ENCODE assay signal across 7 cellular contexts in genomic region chr9:124197177-124198095, GRCh38.
A peak's percentile ranks its signal among the peaks of the same experiment; 100 is the strongest.
DNase-seq lines count a peak whose midpoint lies in the region; ATAC-seq and TF ChIP-seq lines count a peak whose summit lies in the region.

No MANE protein-coding gene starts in this region.

- H3K4me1 Mint-ChIP-seq in natural killer cell = peaks cover 39 to 45% of the 10 kb centered on the region in 2 donors

- DNase-seq in SIG-M5 (lab: John Stamatoyannopoulos, UW) (peak; percentile 82), natural killer cell (peak; percentile 44), NCI-H226 (no peak), RWPE1 (ENCODE audit: low spot score) (no peak), brain microvascular endothelial cell (no peak)

- ATAC-seq in GM19023 (IDR thresholded peaks at IDR 0.05; ENCODE audit: unreplicated experiment) (peak; percentile 57), HG02884 (IDR thresholded peaks at IDR 0.05; ENCODE audit: unreplicated experiment) (peak; percentile 51), natural killer cell (peak; percentile 78 to 89 (median 80))

- H3K4me3 Mint-ChIP-seq in natural killer cell = peak overlapping the region; percentile 26

- no peak overlapping the region for H3K4me3 ChIP-seq in brain microvascular endothelial cell (ENCODE audit: low read depth, low read length)

- CTCF ChIA-PET in RWPE1 (lab: Yijun Ruan, JAX) = interaction anchor here (1.6 kb wide), 1 partner anchor 11 kb away, joined by 3 read pairs; no protein-coding TSS in a partner anchor

- TF ChIP-seq CTCF in natural killer cell (IDR thresholded peaks at IDR 0.05) = no peak
- TF ChIP-seq CTCF in RWPE1 (conservative IDR thresholded peaks at IDR 0.05; ENCODE audit: low read depth) = no peak
- TF ChIP-seq CTCF in brain microvascular endothelial cell (IDR thresholded peaks at IDR 0.05; ENCODE audit: low read depth, low read length, missing control alignments) = no peak

- peaks cover 3% of the 10 kb centered on the region for H3K27me3 ChIP-seq in brain microvascular endothelial cell (replicated peaks)

- no peak overlapping the region for H3K27ac ChIP-seq in RWPE1
- no peak overlapping the region for H3K27ac ChIP-seq in brain microvascular endothelial cell

- H3K27ac Mint-ChIP-seq in natural killer cell = peak overlapping the region; percentile 35 to 94

- intact Hi-C loops in natural killer cell (cut with micrococcal nuclease) = no loop called here

- H3K36me3 ChIP-seq in brain microvascular endothelial cell (replicated peaks) = no peaks in the 10 kb centered on the region

- H3K36me3 Mint-ChIP-seq in natural killer cell = peaks cover 8% of the 10 kb centered on the region

- no peaks in the 10 kb centered on the region for H3K27me3 Mint-ChIP-seq in natural killer cell (ENCODE audit: low read depth in 2 of 2)

- POLR2A ChIA-PET in RWPE1 (lab: Yijun Ruan, JAX; ENCODE audit: low non-redundant PET) = no interaction called here

- in situ Hi-C loops in brain microvascular endothelial cell (cut with HindIII; ENCODE audit: low pct_ligation_motif_present, low sequenced_read_pairs) = no loop called here

- peaks cover 4 to 7% of the 10 kb centered on the region in 2 donors for H3K9me3 Mint-ChIP-seq in natural killer cell

Comparison
In these comparisons a context has a peak if more than half of its experiments do, and no peak if none do; other contexts are left out.
1. DNase-seq: peak in SIG-M5 (single experiment) and natural killer cell (single experiment); none in NCI-H226 (single experiment), RWPE1 (single experiment) and brain microvascular endothelial cell (single experiment).
2. Peak in every context shown above with its lines, with median percentiles within 50 percentile points of each other: ATAC-seq.